Comparison of ENCODE assay signal across 8 cellular contexts in the genomic region with DNA sequence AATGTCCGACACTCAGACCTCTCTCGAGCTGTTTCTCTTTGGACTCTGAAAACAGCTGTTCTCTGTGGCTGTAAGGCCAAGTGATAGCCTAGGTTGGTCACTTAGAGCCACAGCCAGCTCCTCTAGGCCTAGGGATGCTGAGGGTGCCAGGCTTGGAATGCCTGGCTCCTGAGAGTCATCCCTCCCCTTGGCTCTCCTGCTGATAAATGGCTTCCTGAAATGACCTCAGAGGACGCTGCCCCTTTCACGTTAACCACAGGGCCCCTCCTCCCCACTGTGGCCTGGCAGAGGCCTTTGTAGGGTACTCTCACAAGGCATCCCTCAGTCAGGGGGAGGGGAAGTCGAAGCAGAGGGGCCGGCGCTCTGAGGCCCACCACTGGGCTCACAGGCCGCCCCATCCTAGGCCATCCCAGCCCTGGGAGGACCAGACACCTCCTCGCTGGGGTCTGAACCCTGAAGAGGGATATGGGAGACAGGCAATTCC. TPM values are rescaled to one million over a fixed set of nuclear protein-coding genes. Genes with fewer than 3 reads are reported as not detected.
DNase-seq lines count a peak whose midpoint lies in the region; ATAC-seq and TF ChIP-seq lines count a peak whose summit lies in the region.
"Had no signal": no experiment of that assay in that cellular context is flagged by ENCODE, and none has a peak within 500 bp of the region (broad histone marks: within the 10 kb centered on the region; RNA-seq: fewer than 3 reads in every experiment).

No MANE protein-coding gene starts in this region.

- H3K4me1 Mint-ChIP-seq in central memory CD8-positive, alpha-beta T cell: no peaks in the 10 kb centered on the region
- peaks cover 16% of the 10 kb centered on the region for H3K4me1 Mint-ChIP-seq in type B pancreatic cell (ENCODE audit: unreplicated experiment)

- no peak for TF ChIP-seq CTCF in type B pancreatic cell (conservative IDR thresholded peaks at IDR 0.05)

- DNase-seq in NCI-H2029 treated with DMSO at 0.1 percent for 48 hours (lab: John Stamatoyannopoulos, UW) (peak; percentile 55), mesenteric fat pad (ENCODE audit: low spot score) (peak; percentile 62), type B pancreatic cell (ENCODE audit: extremely low spot score, unreplicated experiment) (no peak), germinal center (ENCODE audit: low spot score) (no peak), HT-29 (ENCODE audit: low spot score) (no peak), HPDE6-E6E7 (ENCODE audit: extremely low spot score) (no peak)
- no peak for DNase-seq in central memory CD8-positive, alpha-beta T cell (ENCODE audit: low spot score in 2 of 2)

- no peaks in the 10 kb centered on the region for H3K27me3 Mint-ChIP-seq in central memory CD8-positive, alpha-beta T cell
- no peaks in the 10 kb centered on the region for H3K27me3 Mint-ChIP-seq in type B pancreatic cell

- no peaks in the 10 kb centered on the region for H3K9me3 Mint-ChIP-seq in central memory CD8-positive, alpha-beta T cell
- H3K9me3 Mint-ChIP-seq in type B pancreatic cell: no peaks in the 10 kb centered on the region

- no peak for ATAC-seq in central memory CD8-positive, alpha-beta T cell (replicated peaks; ENCODE audit: extremely low read depth, poor library complexity, severe bottlenecking)
- ATAC-seq: activated CD4-positive, CD25-positive, alpha-beta regulatory T cell treated with anti-CD3 and anti-CD28 coated beads, Interleukin-2, amount 50 U/mL, for 24 hours had no signal

- H3K36me3 Mint-ChIP-seq in central memory CD8-positive, alpha-beta T cell (ENCODE audit: insufficient read depth): peaks cover 63% of the 10 kb centered on the region
- H3K36me3 Mint-ChIP-seq in type B pancreatic cell: peaks cover 13% of the 10 kb centered on the region

- peak overlapping the region; percentile 35 for H3K27ac Mint-ChIP-seq in central memory CD8-positive, alpha-beta T cell (ENCODE audit: low read depth)
- H3K27ac Mint-ChIP-seq in type B pancreatic cell: peak overlapping the region; percentile 82

- no peak overlapping the region for H3K4me3 Mint-ChIP-seq in central memory CD8-positive, alpha-beta T cell
- H3K4me3 Mint-ChIP-seq in type B pancreatic cell: no peak overlapping the region

RNA-seq across cellular contexts. Expression of gene ARFGAP3, which starts 51.0 kb away (rescaled TPM):
- total RNA-seq in mesenteric fat pad: 57.3 TPM
- total RNA-seq in type B pancreatic cell (ENCODE audit: low replicate concordance): 29.3 and 34.6 TPM in 2 replicates
- 6.8 and 7.7 TPM in 2 replicates for total RNA-seq in HT-29 (2014; rRNA removed; shearing (Covaris generic))

Comparison
In these comparisons a context has a peak if more than half of its experiments do, and no peak if none do; other contexts are left out.
1. DNase-seq: peak in NCI-H2029 treated with DMSO at 0.1 percent for 48 hours (single experiment) and mesenteric fat pad (single experiment); none in central memory CD8-positive, alpha-beta T cell (0 of 2), type B pancreatic cell (single experiment), germinal center (single experiment), HT-29 (single experiment) and HPDE6-E6E7 (single experiment).